22 cellular contexts compared by ENCODE assay signal in the genomic region with DNA sequence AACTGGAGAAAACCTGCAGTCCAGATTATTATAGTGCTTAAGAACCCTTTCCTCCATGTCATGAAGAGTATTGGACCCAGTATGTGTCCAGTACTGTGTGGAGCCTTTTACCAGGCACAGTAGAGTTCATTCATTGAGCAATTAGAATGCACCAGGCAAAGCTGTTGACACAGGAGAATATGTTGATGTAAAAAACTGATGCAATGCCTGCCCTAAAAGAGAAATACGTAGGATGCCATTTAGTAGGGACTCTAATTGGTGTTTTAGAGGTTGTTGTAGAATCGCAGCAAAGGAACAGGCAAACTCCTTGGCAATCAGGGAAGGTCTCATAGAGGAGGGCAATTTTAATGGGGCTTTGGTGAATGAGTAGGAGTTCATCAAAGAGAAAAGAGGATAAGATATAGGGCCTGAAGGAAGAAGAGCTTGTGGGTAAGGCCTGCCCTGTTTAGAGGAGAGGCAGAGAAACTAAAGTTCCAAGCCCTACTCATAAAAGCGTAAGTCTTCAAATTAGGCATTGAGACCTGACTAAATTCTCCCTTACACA.
A peak's percentile ranks its signal among the peaks of the same experiment; 100 is the strongest.
DNase-seq lines count a peak whose midpoint lies in the region; ATAC-seq and TF ChIP-seq lines count a peak whose summit lies in the region.
"Had no signal": no experiment of that assay in that cellular context is flagged by ENCODE, and none has a peak within 500 bp of the region (broad histone marks: within the 10 kb centered on the region; RNA-seq: fewer than 3 reads in every experiment).

No MANE protein-coding gene starts in this region.

- no peaks in the 10 kb centered on the region for H3K27me3 ChIP-seq in CD4-positive, CD25-positive, alpha-beta regulatory T cell (ENCODE audit: control insufficient read depth, insufficient read depth, low read length)
- H3K27me3 ChIP-seq: body of pancreas had no signal

- peak overlapping the region; percentile 55 for H3K27ac Mint-ChIP-seq in activated CD4-positive, alpha-beta T cell treated with anti-CD3 and anti-CD28 coated beads, Interleukin-2, amount 10 ng/mL, durations not matched to agents 7 days and 5 days
- H3K27ac Mint-ChIP-seq in activated CD4-positive, alpha-beta T cell treated with anti-CD3 and anti-CD28 coated beads, Interleukin-2, amount 10 ng/mL, durations not matched to agents 24 days and 14 days = no peak overlapping the region
- peak overlapping the region in 2 of 3 donors; percentile 56 to 91 for H3K27ac Mint-ChIP-seq in CD4-positive, CD25-positive, alpha-beta regulatory T cell
- H3K27ac Mint-ChIP-seq: progenitor cell of endocrine pancreas, type B pancreatic cell had no signal

- no peak overlapping the region for H3K4me3 Mint-ChIP-seq in activated CD4-positive, alpha-beta T cell treated with anti-CD3 and anti-CD28 coated beads, Interleukin-2, amount 10 ng/mL, durations not matched to agents 7 days and 5 days
- no peak overlapping the region for H3K4me3 Mint-ChIP-seq in activated CD4-positive, alpha-beta T cell treated with anti-CD3 and anti-CD28 coated beads, Interleukin-2, amount 10 ng/mL, durations not matched to agents 24 days and 14 days
- H3K4me3 Mint-ChIP-seq in CD4-positive, CD25-positive, alpha-beta regulatory T cell = no peak overlapping the region
- H3K4me3 Mint-ChIP-seq: type B pancreatic cell had no signal

- H3K36me3 ChIP-seq in CD4-positive, CD25-positive, alpha-beta regulatory T cell (ENCODE audit: control insufficient read depth, insufficient read depth, low read length) = no peaks in the 10 kb centered on the region
- H3K36me3 ChIP-seq: heart left ventricle, sigmoid colon had no signal

- no peaks in the 10 kb centered on the region for H3K27me3 Mint-ChIP-seq in activated CD4-positive, alpha-beta T cell treated with anti-CD3 and anti-CD28 coated beads, Interleukin-2, amount 10 ng/mL, durations not matched to agents 7 days and 5 days
- peaks cover 7% of the 10 kb centered on the region for H3K27me3 Mint-ChIP-seq in activated CD4-positive, alpha-beta T cell treated with anti-CD3 and anti-CD28 coated beads, Interleukin-2, amount 10 ng/mL, durations not matched to agents 24 days and 14 days
- H3K27me3 Mint-ChIP-seq in CD4-positive, CD25-positive, alpha-beta regulatory T cell = peaks cover 12% of the 10 kb centered on the region
- H3K27me3 Mint-ChIP-seq: activated naive CD8-positive, alpha-beta T cell had no signal

- POLR2A ChIA-PET in activated CD4-positive, alpha-beta T cell treated with anti-CD3 and anti-CD28 coated beads, Interleukin-2, amount 10 ng/mL, durations not matched to agents 7 days and 5 days (lab: Charles Lee) = no interaction called here

- intact Hi-C loops in activated CD4-positive, alpha-beta T cell treated with anti-CD3 and anti-CD28 coated beads, Interleukin-2, amount 10 ng/mL, durations not matched to agents 24 days and 14 days (cut with micrococcal nuclease) = no loop called here

- H3K4me1 ChIP-seq in CD4-positive, CD25-positive, alpha-beta regulatory T cell (ENCODE audit: control insufficient read depth, insufficient read depth, low read length, poor library complexity, severe bottlenecking) = peaks cover 5% of the 10 kb centered on the region
- H3K4me1 ChIP-seq: body of pancreas, heart left ventricle, sigmoid colon had no signal

- H3K4me1 Mint-ChIP-seq in activated CD4-positive, alpha-beta T cell treated with anti-CD3 and anti-CD28 coated beads, Interleukin-2, amount 10 ng/mL, durations not matched to agents 7 days and 5 days = peaks cover 16% of the 10 kb centered on the region
- H3K4me1 Mint-ChIP-seq in activated CD4-positive, alpha-beta T cell treated with anti-CD3 and anti-CD28 coated beads, Interleukin-2, amount 10 ng/mL, durations not matched to agents 24 days and 14 days = peaks cover 12% of the 10 kb centered on the region
- H3K4me1 Mint-ChIP-seq in CD4-positive, CD25-positive, alpha-beta regulatory T cell = peaks cover 0 to 15% (median 12%) of the 10 kb centered on the region in 4 donors

- peaks cover 5% of the 10 kb centered on the region for H3K9me3 Mint-ChIP-seq in activated CD4-positive, alpha-beta T cell treated with anti-CD3 and anti-CD28 coated beads, Interleukin-2, amount 10 ng/mL, durations not matched to agents 7 days and 5 days
- no peaks in the 10 kb centered on the region for H3K9me3 Mint-ChIP-seq in activated CD4-positive, alpha-beta T cell treated with anti-CD3 and anti-CD28 coated beads, Interleukin-2, amount 10 ng/mL, durations not matched to agents 24 days and 14 days
- H3K9me3 Mint-ChIP-seq in CD4-positive, CD25-positive, alpha-beta regulatory T cell = peaks cover 0 to 3% (median 0%) of the 10 kb centered on the region in 7 donors
- H3K9me3 Mint-ChIP-seq: type B pancreatic cell had no signal

- ATAC-seq in CD4-positive, CD25-positive, alpha-beta regulatory T cell (ENCODE audit: low read depth in 2 of 2) = no peak
- no peak for ATAC-seq in GM21576 (IDR thresholded peaks at IDR 0.05; ENCODE audit: unreplicated experiment)
- ATAC-seq: body of pancreas, heart left ventricle, PC-3, Right ventricle myocardium inferior had no signal

- no peak for DNase-seq in activated CD4-positive, alpha-beta T cell treated with anti-CD3 and anti-CD28 coated beads, Interleukin-2, amount 10 ng/mL, durations not matched to agents 7 days and 5 days
- no peak for DNase-seq in activated CD4-positive, alpha-beta T cell treated with anti-CD3 and anti-CD28 coated beads, Interleukin-2, amount 10 ng/mL, durations not matched to agents 24 days and 14 days
- DNase-seq in CD4-positive, CD25-positive, alpha-beta regulatory T cell = no peak
- peak; percentile 67 for DNase-seq in OCI-M1 (lab: John Stamatoyannopoulos, UW)
- DNase-seq in erythroblast (lab: John Stamatoyannopoulos, UW) = peak; percentile 5 to 48
- no peak for DNase-seq in SW 1271 (lab: John Stamatoyannopoulos, UW)
- DNase-seq in NCI-H748 treated with DMSO at 0.1 percent for 48 hours (lab: John Stamatoyannopoulos, UW) = no peak
- DNase-seq: activated T-cell treated with anti-CD3 and anti-CD28 coated beads, Interleukin-2, amount 50 U/mL, for 48 hours; body of pancreas; heart left ventricle; NCI-H1092 treated with DMSO at 0.1 percent for 48 hours; NCI-H187 treated with DMSO at 0.1 percent for 48 hours; NCI-H2227 treated with DMSO at 0.1 percent for 48 hours; NCI-H774; PC-3; sigmoid colon; stimulated activated CD4-positive, alpha-beta T cell treated with anti-CD3 and anti-CD28 coated beads, Interleukin-15, amount 100 ng/mL, for 24 hours had no signal

- TF ChIP-seq POLR2A in erythroblast (IDR thresholded peaks at IDR 0.05; ENCODE audit: low read length) = no peak

- H3K36me3 Mint-ChIP-seq in activated CD4-positive, alpha-beta T cell treated with anti-CD3 and anti-CD28 coated beads, Interleukin-2, amount 10 ng/mL, durations not matched to agents 7 days and 5 days (ENCODE audit: low read depth) = no peaks in the 10 kb centered on the region
- H3K36me3 Mint-ChIP-seq in activated CD4-positive, alpha-beta T cell treated with anti-CD3 and anti-CD28 coated beads, Interleukin-2, amount 10 ng/mL, durations not matched to agents 24 days and 14 days (ENCODE audit: low read depth) = no peaks in the 10 kb centered on the region
- H3K36me3 Mint-ChIP-seq in CD4-positive, CD25-positive, alpha-beta regulatory T cell = no peaks in the 10 kb centered on the region
- H3K36me3 Mint-ChIP-seq: activated naive CD8-positive, alpha-beta T cell; type B pancreatic cell had no signal

- no peaks in the 10 kb centered on the region for H3K9me3 ChIP-seq in CD4-positive, CD25-positive, alpha-beta regulatory T cell (ENCODE audit: control insufficient read depth in 2 of 2, low read length in 2 of 2)
- H3K9me3 ChIP-seq: body of pancreas, heart left ventricle, sigmoid colon had no signal

- CTCF ChIA-PET in activated CD4-positive, alpha-beta T cell treated with anti-CD3 and anti-CD28 coated beads, Interleukin-2, amount 10 ng/mL, durations not matched to agents 7 days and 5 days (lab: Charles Lee) = interaction anchor here (0.5 kb wide), 1 partner anchor 131 kb away, joined by 7 read pairs; no protein-coding TSS in a partner anchor

- no peak overlapping the region for H3K4me3 ChIP-seq in CD4-positive, CD25-positive, alpha-beta regulatory T cell (ENCODE audit: low read depth, low read length)
- H3K4me3 ChIP-seq: body of pancreas, sigmoid colon had no signal

- no peak overlapping the region for H3K27ac ChIP-seq in CD4-positive, CD25-positive, alpha-beta regulatory T cell (ENCODE audit: insufficient read depth, low read length, poor library complexity, severe bottlenecking)
- H3K27ac ChIP-seq: body of pancreas, heart left ventricle, sigmoid colon had no signal

Comparison
In these comparisons a context has a peak if more than half of its experiments do, and no peak if none do; other contexts are left out.
1. DNase-seq: peak in OCI-M1 (single experiment) and erythroblast (2 of 2); none in activated CD4-positive, alpha-beta T cell treated with anti-CD3 and anti-CD28 coated beads, Interleukin-2, amount 10 ng/mL, durations not matched to agents 7 days and 5 days (single experiment), activated CD4-positive, alpha-beta T cell treated with anti-CD3 and anti-CD28 coated beads, Interleukin-2, amount 10 ng/mL, durations not matched to agents 24 days and 14 days (single experiment), CD4-positive, CD25-positive, alpha-beta regulatory T cell (0 of 3), SW 1271 (0 of 2) and NCI-H748 treated with DMSO at 0.1 percent for 48 hours (single experiment).